In genomic region chr19:4539697-4540581, GRCh38 we compare ENCODE assay signal across 1 cellular context.
TF ChIP-seq lines count a peak whose summit lies in the region.

Gene LRG1, minus strand, starts transcription at chr19:4540036. Its CDS starts 23 bp downstream, at chr19:4540013.

TF ChIP-seq in HepG2, 621 proteins besides CTCF, POLR2A, EP300 and RAD21 (continued from another document):
- peak; percentile 52 for TF ChIP-seq CREM (IDR thresholded peaks at IDR 0.05)
- TF ChIP-seq CREM (CRISPR knock-in tag; IDR thresholded peaks at IDR 0.05): no peak
- TF ChIP-seq MEIS2 (CRISPR knock-in tag; IDR thresholded peaks at IDR 0.05): 0 out of 2 replicates have a peak, but pooled peaks have one; percentile 16
- TF ChIP-seq HOXA5 (CRISPR knock-in tag; IDR thresholded peaks at IDR 0.05): peak; percentile 66; the same call in 1 of the 2 replicates
- peak; percentile 83; the same call in 1 of the 2 replicates for TF ChIP-seq ETV5 (CRISPR knock-in tag; IDR thresholded peaks at IDR 0.05; ENCODE audit: borderline replicate concordance)
- TF ChIP-seq SP2 (CRISPR knock-in tag; IDR thresholded peaks at IDR 0.05): peak; percentile 31; the same call in 1 of the 2 replicates
- TF ChIP-seq ZSCAN22 (CRISPR knock-in tag; IDR thresholded peaks at IDR 0.05): no peak
- TF ChIP-seq TBP (CRISPR knock-in tag; IDR thresholded peaks at IDR 0.05): no peak
- no peak for TF ChIP-seq SKI (IDR thresholded peaks at IDR 0.05; ENCODE audit: partially characterized antibody)
- 0 out of 2 replicates have a peak, but pooled peaks have one; percentile 24 for TF ChIP-seq ZNF501 (CRISPR knock-in tag; IDR thresholded peaks at IDR 0.05)
- TF ChIP-seq ZNF883 (CRISPR knock-in tag; IDR thresholded peaks at IDR 0.05; ENCODE audit: not compliant biosample characterization): no peak
- peak; percentile 72 for TF ChIP-seq PHF21A (CRISPR knock-in tag; IDR thresholded peaks at IDR 0.05)
- peak; percentile 71; the same call in 1 of the 2 replicates for TF ChIP-seq ZNF891 (CRISPR knock-in tag; IDR thresholded peaks at IDR 0.05)
- TF ChIP-seq ZNF329 (CRISPR knock-in tag; IDR thresholded peaks at IDR 0.05; ENCODE audit: low read depth): 0 out of 2 replicates have a peak, but pooled peaks have one; percentile 26
- no peak for TF ChIP-seq ZNF441 (CRISPR knock-in tag; IDR thresholded peaks at IDR 0.05; ENCODE audit: borderline replicate concordance)
- TF ChIP-seq, protein P1, sequence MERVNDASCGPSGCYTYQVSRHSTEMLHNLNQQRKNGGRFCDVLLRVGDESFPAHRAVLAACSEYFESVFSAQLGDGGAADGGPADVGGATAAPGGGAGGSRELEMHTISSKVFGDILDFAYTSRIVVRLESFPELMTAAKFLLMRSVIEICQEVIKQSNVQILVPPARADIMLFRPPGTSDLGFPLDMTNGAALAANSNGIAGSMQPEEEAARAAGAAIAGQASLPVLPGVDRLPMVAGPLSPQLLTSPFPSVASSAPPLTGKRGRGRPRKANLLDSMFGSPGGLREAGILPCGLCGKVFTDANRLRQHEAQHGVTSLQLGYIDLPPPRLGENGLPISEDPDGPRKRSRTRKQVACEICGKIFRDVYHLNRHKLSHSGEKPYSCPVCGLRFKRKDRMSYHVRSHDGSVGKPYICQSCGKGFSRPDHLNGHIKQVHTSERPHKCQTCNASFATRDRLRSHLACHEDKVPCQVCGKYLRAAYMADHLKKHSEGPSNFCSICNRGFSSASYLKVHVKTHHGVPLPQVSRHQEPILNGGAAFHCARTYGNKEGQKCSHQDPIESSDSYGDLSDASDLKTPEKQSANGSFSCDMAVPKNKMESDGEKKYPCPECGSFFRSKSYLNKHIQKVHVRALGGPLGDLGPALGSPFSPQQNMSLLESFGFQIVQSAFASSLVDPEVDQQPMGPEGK (CRISPR knock-in tag; IDR thresholded peaks at IDR 0.05): peak; percentile 95
- TF ChIP-seq CEBPG (CRISPR knock-in tag; IDR thresholded peaks at IDR 0.05): peak; percentile 72
- TF ChIP-seq ZNF280B (CRISPR knock-in tag; IDR thresholded peaks at IDR 0.05; ENCODE audit: borderline replicate concordance): peak; percentile 74; the same call in 1 of the 2 replicates
- peak; percentile 52 for TF ChIP-seq GATAD1 (CRISPR knock-in tag; IDR thresholded peaks at IDR 0.05)
- TF ChIP-seq PHF8 (CRISPR knock-in tag; IDR thresholded peaks at IDR 0.05): peak; percentile 68
- peak; percentile 67; the same call in 1 of the 2 replicates for TF ChIP-seq IRF2 (CRISPR knock-in tag; IDR thresholded peaks at IDR 0.05)
- no peak for TF ChIP-seq ZNF678 (CRISPR knock-in tag; IDR thresholded peaks at IDR 0.05)
- peak; percentile 27; the same call in 1 of the 2 replicates for TF ChIP-seq MAX (IDR thresholded peaks at IDR 0.05)
- TF ChIP-seq FOXO4 (CRISPR knock-in tag; conservative IDR thresholded peaks at IDR 0.05): no peak
- 0 out of 2 replicates have a peak, but pooled peaks have one; percentile 11 for TF ChIP-seq ZNF615 (CRISPR knock-in tag; IDR thresholded peaks at IDR 0.05; ENCODE audit: borderline replicate concordance)
- no peak for TF ChIP-seq TBX3 (IDR thresholded peaks at IDR 0.05; ENCODE audit: borderline replicate concordance)
- TF ChIP-seq NFYB (CRISPR knock-in tag; IDR thresholded peaks at IDR 0.05): peak; percentile 58; the same call in 1 of the 2 replicates
TF ChIP-seq in HepG2: peak in this region for 175.
